9 cellular contexts compared by ENCODE assay signal in genomic region chr12:95942532-95943230, GRCh38. TPM values are rescaled to one million over a fixed set of nuclear protein-coding genes. Genes with fewer than 3 reads are reported as not detected.
DNase-seq lines count a peak whose midpoint lies in the region; ATAC-seq, FAIRE-seq and TF ChIP-seq lines count a peak whose summit lies in the region.
"Had no signal": no experiment of that assay in that cellular context is flagged by ENCODE, and none has a peak within 500 bp of the region (broad histone marks: within the 10 kb centered on the region; RNA-seq: fewer than 3 reads in every experiment).

Gene CCDC38, minus strand, starts transcription at chr12:95942614. Its CDS starts 6,105 bp downstream, at chr12:95936509.

- no peaks in the 10 kb centered on the region for H3K36me3 Mint-ChIP-seq in activated CD4-positive, alpha-beta T cell treated with anti-CD3 and anti-CD28 coated beads, Interleukin-2, amount 10 ng/mL, durations not matched to agents 7 days and 5 days (ENCODE audit: low read depth)

- peak within 1 kb of the TSS; percentile 94 for H3K4me3 Mint-ChIP-seq in activated CD4-positive, alpha-beta T cell treated with anti-CD3 and anti-CD28 coated beads, Interleukin-2, amount 10 ng/mL, durations not matched to agents 7 days and 5 days

- H3K9me3 ChIP-seq in right lobe of liver = no peaks in the 10 kb centered on the region

- peak; percentile 72 for TF ChIP-seq POLR2A in right lobe of liver (IDR thresholded peaks at IDR 0.05)

- H3K27me3 Mint-ChIP-seq in activated CD4-positive, alpha-beta T cell treated with anti-CD3 and anti-CD28 coated beads, Interleukin-2, amount 10 ng/mL, durations not matched to agents 7 days and 5 days = peaks cover 9% of the 10 kb centered on the region

- CTCF ChIA-PET in BJ (lab: Yijun Ruan, JAX) = interaction anchor here (0.8 to 2.4 kb wide), 3 partner anchors 16 to 56 kb away, joined by 3 to 14 read pairs (median 4); no protein-coding TSS in a partner anchor
- CTCF ChIA-PET in activated CD4-positive, alpha-beta T cell treated with anti-CD3 and anti-CD28 coated beads, Interleukin-2, amount 10 ng/mL, durations not matched to agents 7 days and 5 days (lab: Charles Lee) = interaction anchor here (0.6 to 4.2 kb wide), 9 partner anchors 17 to 355 kb away, joined by 3 to 12 read pairs (median 4); no protein-coding TSS in a partner anchor

- H3K4me1 Mint-ChIP-seq in activated CD4-positive, alpha-beta T cell treated with anti-CD3 and anti-CD28 coated beads, Interleukin-2, amount 10 ng/mL, durations not matched to agents 7 days and 5 days = peaks cover 10% of the 10 kb centered on the region

- ATAC-seq in HG03432 (IDR thresholded peaks at IDR 0.05; ENCODE audit: unreplicated experiment) (peak; percentile 98), right lobe of liver (peak; percentile 74 to 88 (median 80))

- no peaks in the 10 kb centered on the region for H3K36me3 ChIP-seq in BJ (ENCODE audit: control insufficient read depth, insufficient read depth, low read length)
- H3K36me3 ChIP-seq in right lobe of liver = no peaks in the 10 kb centered on the region

- peak; percentile 93 for FAIRE-seq in GM19239 (lab: Jason Lieb, UNC)
- FAIRE-seq: TTC549 had no signal

- peak within 1 kb of the TSS; percentile 53 for H3K4me3 ChIP-seq in BJ (ENCODE audit: low read depth, low read length)
- peak within 1 kb of the TSS; percentile 59 to 98 (median 92) for H3K4me3 ChIP-seq in right lobe of liver

- whole genome bisulfite sequencing in right lobe of liver (ENCODE audit: insufficient coverage, low coverage, low lambda C conversion rate, missing lambda C conversion rate) = under 1% methylated on average over 29 of the region's 40 CpGs

- no peaks in the 10 kb centered on the region for H3K9me3 Mint-ChIP-seq in activated CD4-positive, alpha-beta T cell treated with anti-CD3 and anti-CD28 coated beads, Interleukin-2, amount 10 ng/mL, durations not matched to agents 7 days and 5 days

- H3K27me3 ChIP-seq in BJ (ENCODE audit: control insufficient read depth, insufficient read depth, low read length) (no peaks in the 10 kb centered on the region), right lobe of liver (no peaks in the 10 kb centered on the region)

- TF ChIP-seq CTCF in BJ (IDR thresholded peaks at IDR 0.05; ENCODE audit: insufficient read depth, low read depth, low read length) = no peak
- no peak for TF ChIP-seq CTCF in right lobe of liver (IDR thresholded peaks at IDR 0.05)

- DNase-seq in BJ (ENCODE audit: low read depth) (no peak), GM19239 (ENCODE audit: insufficient read length, low spot score) (peak; percentile 92), NCI-H524 (lab: John Stamatoyannopoulos, UW) (peak; percentile 75 to 89), dermis blood vessel endothelial cell (peak; percentile 37), right lobe of liver (peak; percentile 86 to 93 (median 93))
- DNase-seq in activated CD4-positive, alpha-beta T cell treated with anti-CD3 and anti-CD28 coated beads, Interleukin-2, amount 10 ng/mL, durations not matched to agents 7 days and 5 days = peak; percentile 89
- peak; percentile 69 to 84 for DNase-seq in stimulated activated CD4-positive, alpha-beta T cell treated with anti-CD3 and anti-CD28 coated beads, Interleukin-4, amount 100 ng/mL, for 48 hours (ENCODE audit: low read depth in 2 of 2)

- intact Hi-C loops in right lobe of liver (cut with DNase I) = no loop called here

- peak within 1 kb of the TSS; percentile 91 for H3K27ac Mint-ChIP-seq in activated CD4-positive, alpha-beta T cell treated with anti-CD3 and anti-CD28 coated beads, Interleukin-2, amount 10 ng/mL, durations not matched to agents 7 days and 5 days

- peak within 1 kb of the TSS; percentile 95 to 100 (median 97) for H3K27ac ChIP-seq in right lobe of liver

- peaks cover 0 to 30% (median 9%) of the 10 kb centered on the region in 4 donors for H3K4me1 ChIP-seq in right lobe of liver

- POLR2A ChIA-PET in BJ (lab: Charles Lee) = no interaction called here
- POLR2A ChIA-PET in activated CD4-positive, alpha-beta T cell treated with anti-CD3 and anti-CD28 coated beads, Interleukin-2, amount 10 ng/mL, durations not matched to agents 7 days and 5 days (lab: Charles Lee) = interaction anchor here (0.6 kb wide), 1 partner anchor 86 kb away, joined by 3 read pairs; no protein-coding TSS in a partner anchor

RNA-seq across cellular contexts. Expression of gene CCDC38, which starts in this region (rescaled TPM):
- not detected in 2 replicates for polyA plus RNA-seq in BJ (2011; rRNA removed)
- polyA minus RNA-seq in BJ (2011; rRNA and poly(A)+ RNA removed) = 0.05 and 0.10 TPM in 2 replicates
- not detected for total RNA-seq in activated CD4-positive, alpha-beta T cell treated with anti-CD3 and anti-CD28 coated beads, Interleukin-2, amount 10 ng/mL, durations not matched to agents 7 days and 5 days
- total RNA-seq in dermis blood vessel endothelial cell (not detected in 2 replicates), right lobe of liver (1 to 10 TPM in 2 of 6 experiments, under 1 TPM in 4; 0.19 to 1.8 (median 0.89) TPM)

Comparison
In these comparisons a context has a peak if more than half of its experiments do, and no peak if none do; other contexts are left out.
1. Peak in DNase-seq in activated CD4-positive, alpha-beta T cell treated with anti-CD3 and anti-CD28 coated beads, Interleukin-2, amount 10 ng/mL, durations not matched to agents 7 days and 5 days; RNA of the gene not detected or under 1 TPM.
2. Peak in DNase-seq in dermis blood vessel endothelial cell; RNA of the gene not detected or under 1 TPM.